Comparison of ENCODE assay signal across 23 cellular contexts in the genomic region with DNA sequence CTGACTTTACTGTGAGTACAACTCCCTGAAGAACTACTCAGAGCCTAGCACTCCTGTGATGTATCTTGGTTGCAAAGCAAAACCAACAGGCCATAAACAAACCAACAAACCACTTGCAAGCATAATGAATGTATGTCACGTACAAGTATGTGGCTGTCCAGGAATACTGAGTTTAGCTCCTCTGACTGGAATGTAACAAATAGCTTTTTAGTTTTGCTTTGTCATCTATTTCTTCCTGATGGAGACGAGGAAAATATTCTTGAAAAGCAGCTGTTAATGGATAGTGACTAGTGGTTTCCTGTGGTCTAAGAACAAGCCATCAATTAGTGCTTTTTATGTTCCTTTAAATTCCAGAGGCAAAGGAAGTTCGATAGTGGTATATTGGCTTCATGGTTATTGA.
"Had no signal": no experiment of that assay in that cellular context is flagged by ENCODE, and none has a peak within 500 bp of the region (broad histone marks: within the 10 kb centered on the region; RNA-seq: fewer than 3 reads in every experiment).

No MANE protein-coding gene starts in this region.

- H3K36me3 ChIP-seq: left ventricle myocardium inferior, ovary, sigmoid colon, stomach, thyroid gland, transverse colon, upper lobe of left lung, vagina had no signal

- H3K4me1 ChIP-seq: left ventricle myocardium inferior, sigmoid colon, stomach, testis, thyroid gland, transverse colon, upper lobe of left lung, vagina had no signal

- DNase-seq: islet precursor cell; left ventricle myocardium inferior; midbrain; mucosa of descending colon; naive thymus-derived CD4-positive, alpha-beta T cell; ovary; retina; right cardiac atrium; sigmoid colon; stimulated activated CD4-positive, alpha-beta T cell treated with anti-CD3 and anti-CD28 coated beads, Interleukin-12 subunit alpha, Interleukin-12 subunit beta, amount 100 ng/mL, for 4 hours; stimulated activated CD4-positive, alpha-beta T cell treated with anti-CD3 and anti-CD28 coated beads, Interleukin-15, amount 100 ng/mL, for 24 hours; stimulated activated CD4-positive, alpha-beta T cell treated with anti-CD3 and anti-CD28 coated beads, Interleukin-2, amount 100 ng/mL, for 24 hours; stimulated activated CD4-positive, alpha-beta T cell treated with anti-CD3 and anti-CD28 coated beads, Interleukin-4, amount 100 ng/mL, for 1 hour; stimulated activated naive B cell treated with anti-CD40 and anti-IgM and Interleukin-4, amounts not matched to agents 10 μg/mL and 1 μg/mL and 100 μg/mL, for 72 hours; stimulated activated naive CD8-positive, alpha-beta T cell treated with anti-CD3 and anti-CD28 coated beads, Interleukin-15, Interleukin-2, amounts not matched to agents 100 U/mL and 50 U/mL, for 24 hours; stomach; testis; thyroid gland; transverse colon; upper lobe of left lung had no signal

- ATAC-seq: mucosa of descending colon; naive thymus-derived CD4-positive, alpha-beta T cell; natural killer cell treated with Interleukin-12 subunit alpha and Interleukin-12 subunit beta and Interleukin-15 and Interleukin-18, amount 100 ng/mL, for 72 hours; right cardiac atrium; stimulated activated naive B cell treated with anti-CD40 and anti-IgM and Interleukin-4, amounts not matched to agents 10 μg/mL and 1 μg/mL and 100 μg/mL, for 72 hours; stimulated activated naive CD8-positive, alpha-beta T cell treated with anti-CD3 and anti-CD28 coated beads, Interleukin-15, Interleukin-2, amounts not matched to agents 100 U/mL and 50 U/mL, for 24 hours had no signal

- H3K9me3 ChIP-seq: ovary, sigmoid colon, testis, thyroid gland, vagina had no signal

- H3K27me3 ChIP-seq: ovary, sigmoid colon, testis, thyroid gland, transverse colon, upper lobe of left lung, vagina had no signal

- H3K27ac ChIP-seq: left ventricle myocardium inferior, ovary, sigmoid colon, stomach, testis, thyroid gland, transverse colon, upper lobe of left lung, vagina had no signal

- H3K4me3 ChIP-seq: left ventricle myocardium inferior, lung, mucosa of descending colon, ovary, sigmoid colon, stomach, testis, thyroid gland, transverse colon, upper lobe of left lung, vagina had no signal
